Comparison of ENCODE assay signal across 20 cellular contexts in genomic region chr1:246208120-246208519, GRCh38.
"Had no signal": no experiment of that assay in that cellular context is flagged by ENCODE, and none has a peak within 500 bp of the region (broad histone marks: within the 10 kb centered on the region; RNA-seq: fewer than 3 reads in every experiment).

No MANE protein-coding gene starts in this region.

- ATAC-seq: left colon; natural killer cell; right lobe of liver; stimulated activated memory B cell treated with anti-CD40 and anti-IgM and Interleukin-4, amounts not matched to agents 10 μg/mL and 1 μg/mL and 100 μg/mL, for 72 hours; stimulated activated naive CD8-positive, alpha-beta T cell treated with anti-CD3 and anti-CD28 coated beads, Interleukin-15, amount 100 ng/mL, for 72 hours had no signal

- DNase-seq: hypothalamus; immature natural killer cell; kidney; left colon; left ventricle myocardium inferior; mesendoderm; naive B cell; natural killer cell; nephron progenitor cell; ovary; right lobe of liver; stimulated activated CD4-positive, alpha-beta T cell treated with anti-CD3 and anti-CD28 coated beads, Interleukin-1b, Interleukin-23, amount 100 ng/mL, for 48 hours; stimulated activated CD4-positive, alpha-beta T cell treated with anti-CD3 and anti-CD28 coated beads, Interleukin-2, amount 100 ng/mL, for 48 hours; stimulated activated CD4-positive, alpha-beta T cell treated with anti-CD3 and anti-CD28 coated beads, Interleukin-4, amount 100 ng/mL, for 4 hours; stimulated activated CD8-positive, alpha-beta memory T cell treated with anti-CD3 and anti-CD28 coated beads, Interleukin-4, amount 100 ng/mL, for 48 hours; stimulated activated naive CD4-positive, alpha-beta T cell treated with Interleukin-2 at 50 U/mL for 16 hours; stimulated activated naive CD8-positive, alpha-beta T cell treated with anti-CD3 and anti-CD28 coated beads, Interleukin-15, amount 100 ng/mL, for 72 hours; substantia nigra; uterus had no signal
